In genomic region chr5:173454764-173455598, GRCh38 we compare ENCODE assay signal across 11 cellular contexts.
DNase-seq lines count a peak whose midpoint lies in the region; ATAC-seq and TF ChIP-seq lines count a peak whose summit lies in the region.
"Had no signal": no experiment of that assay in that cellular context is flagged by ENCODE, and none has a peak within 500 bp of the region (broad histone marks: within the 10 kb centered on the region; RNA-seq: fewer than 3 reads in every experiment).

No MANE protein-coding gene starts in this region.

- H3K4me3 ChIP-seq in HCT116 (replicated peaks in 1 of 2; ENCODE audit: low read depth in 1 of 2, low read length in 2 of 2) (peak overlapping the region in 1 of 2 experiments; percentile 9; a peak in 2 of 4 replicates), right cardiac atrium (ENCODE audit: low read length) (no peak overlapping the region)
- H3K4me3 ChIP-seq: SK-N-MC had no signal

- no peaks in the 10 kb centered on the region for H3K27me3 Mint-ChIP-seq in T-helper 2 cell treated with Interferon-gamma antibody and Interleukin-4, amounts not matched to agents 5 μg/mL and 100 μg/mL, for 36 hours (ENCODE audit: low read depth)

- H3K4me1 Mint-ChIP-seq in T-helper 2 cell treated with Interferon-gamma antibody and Interleukin-4, amounts not matched to agents 5 μg/mL and 100 μg/mL, for 36 hours (ENCODE audit: low read depth): no peaks in the 10 kb centered on the region

- intact Hi-C loops in HCT116 (cut with micrococcal nuclease) (loop anchor here (5.0 kb wide), 1 partner anchor 128 kb away; the partner anchor contains the start of gene STC2), right cardiac atrium (cut with DNase I) (no loop called here)

- ATAC-seq in HCT116 (peak; percentile 79), right cardiac atrium (peak; percentile 82 to 84), HG03159 (IDR thresholded peaks at IDR 0.05; ENCODE audit: unreplicated experiment) (no peak)

- WGBS in right cardiac atrium: 37% methylated on average over 10 of the region's 10 CpGs

- TF ChIP-seq RAD21 in HCT116 (IDR thresholded peaks at IDR 0.05; ENCODE audit: low read depth): peak; percentile 2; the same call in 1 of the 2 replicates

- H3K27me3 ChIP-seq in HCT116 (ENCODE audit: insufficient read depth, low read length) (no peaks in the 10 kb centered on the region), right cardiac atrium (ENCODE audit: control insufficient read depth, insufficient read depth) (no peaks in the 10 kb centered on the region)

- H3K36me3 ChIP-seq in HCT116 (ENCODE audit: control insufficient read depth in 1 of 2, insufficient read depth in 2 of 2, low read length in 2 of 2): no peaks in the 10 kb centered on the region

- H4K20me1 ChIP-seq in HCT116 (ENCODE audit: insufficient read depth): no peaks in the 10 kb centered on the region

- no peaks in the 10 kb centered on the region for H3K79me2 ChIP-seq in HCT116 (ENCODE audit: insufficient read depth, low read length)

- POLR2A ChIA-PET in HCT116 (lab: Charles Lee): interaction anchor here (0.6 to 2.0 kb wide), 6 partner anchors 18 to 282 kb away, joined by 4 to 7 read pairs (median 4); partner anchors contain the start of gene STC2

- H3K9me2 ChIP-seq in HCT116 (ENCODE audit: insufficient read depth): no peaks in the 10 kb centered on the region

- no peak for TF ChIP-seq POLR2A in HCT116 (IDR thresholded peaks at IDR 0.05; ENCODE audit: borderline replicate concordance, extremely low read depth, insufficient read depth, insufficient read length)

- TSS peak; percentile 94 for BruUV-seq in HCT116 (replicated peaks; lab: Mats Ljungman, UMichigan)

- peak overlapping the region; percentile 54 for H3K4me2 ChIP-seq in HCT116 (ENCODE audit: low read length)

- H3K9me3 ChIP-seq in HCT116 (ENCODE audit: control insufficient read depth in 1 of 2, insufficient read depth in 1 of 2, low read depth in 1 of 2, low read length in 2 of 2) (no peaks in the 10 kb centered on the region), right cardiac atrium (ENCODE audit: control insufficient read depth, low read length) (no peaks in the 10 kb centered on the region)

- CTCF ChIA-PET in HCT116 (lab: Charles Lee): interaction anchor here (1.0 to 1.4 kb wide), 2 partner anchors 17 to 118 kb away, joined by 3 to 5 read pairs; no protein-coding TSS in a partner anchor

- DNase-seq in HCT116 (ENCODE audit: low read depth, low spot score): peak; percentile 95
- peak; percentile 98 for DNase-seq in amniotic epithelial cell (ENCODE audit: low read depth)
- DNase-seq in right cardiac atrium: peak; percentile 53 to 80 (median 65)
- peak; percentile 97 for DNase-seq in stromal cell of bone marrow (ENCODE audit: low read depth)
- DNase-seq in NCI-H345 (lab: John Stamatoyannopoulos, UW): no peak
- DNase-seq in NCI-H146 treated with DMSO at 0.1 percent for 48 hours (lab: John Stamatoyannopoulos, UW; ENCODE audit: unreplicated experiment): no peak
- no peak for DNase-seq in T-helper 2 cell treated with Interferon-gamma antibody and Interleukin-4, amounts not matched to agents 5 μg/mL and 100 μg/mL, for 36 hours (ENCODE audit: low spot score)
- DNase-seq: activated effector memory CD4-positive, alpha-beta T cell treated with anti-CD3 and anti-CD28 coated beads, Interleukin-2, amount 50 U/mL, for 16 hours had no signal

- no peaks in the 10 kb centered on the region for H3K36me3 Mint-ChIP-seq in T-helper 2 cell treated with Interferon-gamma antibody and Interleukin-4, amounts not matched to agents 5 μg/mL and 100 μg/mL, for 36 hours (ENCODE audit: low read depth)

- peak overlapping the region; percentile 84 for H3K27ac ChIP-seq in HCT116 (ENCODE audit: low read depth, low read length)
- peak overlapping the region; percentile 85 for H3K27ac ChIP-seq in right cardiac atrium (ENCODE audit: low read length)
- H3K27ac ChIP-seq: HL-60, SK-N-MC had no signal

- RAD21 ChIA-PET in HCT116 (lab: Charles Lee; ENCODE audit: low non-redundant PET in 1 of 2, low total read pairs in 2 of 2, uncharacterized antibody in 2 of 2, unreplicated experiment in 2 of 2): interaction anchor here in 1 of 2 experiments (1.3 kb wide), 1 partner anchor 118 kb away, joined by 4 read pairs; no protein-coding TSS in a partner anchor

- H2AFZ ChIP-seq in HCT116 (ENCODE audit: low read depth, low read length, poor library complexity, severe bottlenecking): no peak overlapping the region

- TF ChIP-seq CTCF in HCT116 (IDR thresholded peaks at IDR 0.05 in 2 of 3, conservative IDR thresholded peaks at IDR 0.05 in 1 of 3; ENCODE audit: borderline replicate concordance in 1 of 3, insufficient read depth in 1 of 3, low read depth in 2 of 3, low read length in 2 of 3): no peak

- H3K9me3 Mint-ChIP-seq in T-helper 2 cell treated with Interferon-gamma antibody and Interleukin-4, amounts not matched to agents 5 μg/mL and 100 μg/mL, for 36 hours: no peaks in the 10 kb centered on the region

- no peak overlapping the region for H3K27ac Mint-ChIP-seq in T-helper 2 cell treated with Interferon-gamma antibody and Interleukin-4, amounts not matched to agents 5 μg/mL and 100 μg/mL, for 36 hours

- H3K4me1 ChIP-seq in HCT116 (ENCODE audit: control insufficient read depth in 1 of 2, insufficient read depth in 2 of 2, low read length in 2 of 2) (peaks cover 50 to 74% of the 10 kb centered on the region in 2 experiments), right cardiac atrium (ENCODE audit: control insufficient read depth, insufficient read depth, low read length) (peaks cover 11% of the 10 kb centered on the region)

- H3K9ac ChIP-seq in HCT116 (ENCODE audit: low read length): peak overlapping the region; percentile 57

- no peak overlapping the region for H3K4me3 Mint-ChIP-seq in T-helper 2 cell treated with Interferon-gamma antibody and Interleukin-4, amounts not matched to agents 5 μg/mL and 100 μg/mL, for 36 hours

TF ChIP-seq in HCT116, 20 proteins besides CTCF, POLR2A, EP300 and RAD21 (continues in another document):
- TF ChIP-seq SP1 (IDR thresholded peaks at IDR 0.05; ENCODE audit: low read depth): peak; percentile 89
- TF ChIP-seq EZH2phosphoT487 (IDR thresholded peaks at IDR 0.05; ENCODE audit: borderline replicate concordance): no peak
- TF ChIP-seq, protein P1, sequence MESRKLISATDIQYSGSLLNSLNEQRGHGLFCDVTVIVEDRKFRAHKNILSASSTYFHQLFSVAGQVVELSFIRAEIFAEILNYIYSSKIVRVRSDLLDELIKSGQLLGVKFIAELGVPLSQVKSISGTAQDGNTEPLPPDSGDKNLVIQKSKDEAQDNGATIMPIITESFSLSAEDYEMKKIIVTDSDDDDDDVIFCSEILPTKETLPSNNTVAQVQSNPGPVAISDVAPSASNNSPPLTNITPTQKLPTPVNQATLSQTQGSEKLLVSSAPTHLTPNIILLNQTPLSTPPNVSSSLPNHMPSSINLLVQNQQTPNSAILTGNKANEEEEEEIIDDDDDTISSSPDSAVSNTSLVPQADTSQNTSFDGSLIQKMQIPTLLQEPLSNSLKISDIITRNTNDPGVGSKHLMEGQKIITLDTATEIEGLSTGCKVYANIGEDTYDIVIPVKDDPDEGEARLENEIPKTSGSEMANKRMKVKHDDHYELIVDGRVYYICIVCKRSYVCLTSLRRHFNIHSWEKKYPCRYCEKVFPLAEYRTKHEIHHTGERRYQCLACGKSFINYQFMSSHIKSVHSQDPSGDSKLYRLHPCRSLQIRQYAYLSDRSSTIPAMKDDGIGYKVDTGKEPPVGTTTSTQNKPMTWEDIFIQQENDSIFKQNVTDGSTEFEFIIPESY (IDR thresholded peaks at IDR 0.05; ENCODE audit: extremely low read depth, insufficient replicate concordance, low read length): no peak
- TF ChIP-seq SIN3A (IDR thresholded peaks at IDR 0.05; ENCODE audit: low read depth): no peak; the same call in none of the 2 replicates
- TF ChIP-seq YY1 (IDR thresholded peaks at IDR 0.05; ENCODE audit: extremely low read depth, insufficient replicate concordance, low read depth, low read length): no peak
- TF ChIP-seq ZFX (IDR thresholded peaks at IDR 0.05): no peak
- peak; percentile 84 for TF ChIP-seq ATF3 (IDR thresholded peaks at IDR 0.05)
- no peak for TF ChIP-seq ZNF274 (IDR thresholded peaks at IDR 0.05; ENCODE audit: low read depth, low read length)
- TF ChIP-seq, protein P2, sequence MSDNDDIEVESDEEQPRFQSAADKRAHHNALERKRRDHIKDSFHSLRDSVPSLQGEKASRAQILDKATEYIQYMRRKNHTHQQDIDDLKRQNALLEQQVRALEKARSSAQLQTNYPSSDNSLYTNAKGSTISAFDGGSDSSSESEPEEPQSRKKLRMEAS (IDR thresholded peaks at IDR 0.05): peak; percentile 89
- 0 out of 2 replicates have a peak, but pooled peaks have one; percentile 42 for TF ChIP-seq POLR2AphosphoS5 (IDR thresholded peaks at IDR 0.05; ENCODE audit: low read depth, low read length)
- peak; percentile 97 for TF ChIP-seq JUND (IDR thresholded peaks at IDR 0.05)
- TF ChIP-seq FOSL1 (IDR thresholded peaks at IDR 0.05; ENCODE audit: low read depth): peak; percentile 99
- TF ChIP-seq CBX3 (IDR thresholded peaks at IDR 0.05; ENCODE audit: low read depth): peak; percentile 69
- peak; percentile 91 for TF ChIP-seq TCF7L2 (IDR thresholded peaks at IDR 0.05; ENCODE audit: borderline replicate concordance, extremely low read depth, insufficient read depth, insufficient read length)
- TF ChIP-seq EZH2 (IDR thresholded peaks at IDR 0.05): no peak
- no peak; the same call in 1 of the 2 replicates for TF ChIP-seq ELF1 (IDR thresholded peaks at IDR 0.05; ENCODE audit: borderline replicate concordance, low read depth)
- no peak for TF ChIP-seq EGR1 (IDR thresholded peaks at IDR 0.05; ENCODE audit: low read depth)

Comparison
In these comparisons a context has a peak if more than half of its experiments do, and no peak if none do; other contexts are left out.
1. DNase-seq: peak in HCT116 (single experiment), amniotic epithelial cell (single experiment), right cardiac atrium (3 of 3) and stromal cell of bone marrow (single experiment); none in NCI-H345 (single experiment), NCI-H146 treated with DMSO at 0.1 percent for 48 hours (single experiment) and T-helper 2 cell treated with Interferon-gamma antibody and Interleukin-4, amounts not matched to agents 5 μg/mL and 100 μg/mL, for 36 hours (single experiment).